19 cellular contexts compared by ENCODE assay signal in genomic region chr4:105236917-105237311, GRCh38.
A peak's percentile ranks its signal among the peaks of the same experiment; 100 is the strongest.
DNase-seq lines count a peak whose midpoint lies in the region; ATAC-seq and TF ChIP-seq lines count a peak whose summit lies in the region.
"Had no signal": no experiment of that assay in that cellular context is flagged by ENCODE, and none has a peak within 500 bp of the region (broad histone marks: within the 10 kb centered on the region; RNA-seq: fewer than 3 reads in every experiment).

No MANE protein-coding gene starts in this region.

- intact Hi-C loops in mammary epithelial cell (cut with micrococcal nuclease) (no loop called here), left ventricle myocardium superior (cut with micrococcal nuclease) (no loop called here)

- H3K4me2 ChIP-seq in mammary epithelial cell (ENCODE audit: insufficient read depth, low read depth, low read length), result no peak overlapping the region

- peak overlapping the region in 6 of 8 donors; percentile 39 to 73 (median 63) for H3K4me3 Mint-ChIP-seq in naive B cell
- H3K4me3 Mint-ChIP-seq: activated naive CD4-positive, alpha-beta T cell treated with anti-CD3 and anti-CD28 coated beads for 36 hours; CD14-positive monocyte; nephron progenitor cell had no signal

- peaks cover 9% of the 10 kb centered on the region for H3K36me3 ChIP-seq in mammary epithelial cell (ENCODE audit: insufficient read depth, low read length)

- WGBS in mammary epithelial cell (ENCODE audit: low coverage, missing lambda C conversion rate), result 100% methylated on average over 2 of the region's 2 CpGs

- ATAC-seq in GM19035 (IDR thresholded peaks at IDR 0.05; ENCODE audit: unreplicated experiment), result peak; percentile 35
- peak; percentile 33 for ATAC-seq in HG02588 (IDR thresholded peaks at IDR 0.05; ENCODE audit: unreplicated experiment)
- ATAC-seq in HG03175 (IDR thresholded peaks at IDR 0.05; ENCODE audit: unreplicated experiment), result peak; percentile 42
- ATAC-seq in naive B cell (ENCODE audit: low read depth in 2 of 2), result peak in 1 of 2 donors; percentile 11
- no peak for ATAC-seq in left ventricle myocardium superior
- ATAC-seq: left cardiac atrium had no signal

- H3K27me3 ChIP-seq in mammary epithelial cell (ENCODE audit: insufficient read depth, low read length), result no peaks in the 10 kb centered on the region
- H3K27me3 ChIP-seq: cardiac muscle cell, suprapubic skin had no signal

- DNase-seq in naive B cell, result no peak
- no peak for DNase-seq in central memory CD4-positive, alpha-beta T cell
- DNase-seq in anterior cingulate cortex (lab: John Stamatoyannopoulos, UW), result no peak
- no peak for DNase-seq in mammary epithelial cell
- DNase-seq in left ventricle myocardium superior, result no peak
- DNase-seq: activated naive CD4-positive, alpha-beta T cell treated with anti-CD3 and anti-CD28 coated beads for 36 hours; IMR-90; left cardiac atrium; NCI-H1417 treated with DMSO at 0.1 percent for 48 hours; NCI-H774; nephron progenitor cell; Right ventricle myocardium superior; T-helper 9 cell had no signal

- H3K4me1 ChIP-seq in mammary epithelial cell (ENCODE audit: insufficient read depth, low read length), result no peaks in the 10 kb centered on the region
- H3K4me1 ChIP-seq: suprapubic skin had no signal

- no peak overlapping the region for H2AFZ ChIP-seq in mammary epithelial cell (ENCODE audit: low read depth, low read length)

- H3K9ac ChIP-seq in mammary epithelial cell (ENCODE audit: insufficient read depth, low read length), result no peak overlapping the region

- peak overlapping the region in 3 of 6 donors; percentile 73 to 88 (median 87) for H3K27ac Mint-ChIP-seq in naive B cell
- H3K27ac Mint-ChIP-seq: activated naive CD4-positive, alpha-beta T cell treated with anti-CD3 and anti-CD28 coated beads for 36 hours; nephron progenitor cell had no signal

- H3K36me3 Mint-ChIP-seq in naive B cell, result peaks cover 33 to 34% of the 10 kb centered on the region in 2 donors

- H4K20me1 ChIP-seq in mammary epithelial cell (ENCODE audit: insufficient read depth, low read length), result no peaks in the 10 kb centered on the region

- CTCF ChIA-PET in mammary epithelial cell (lab: Charles Lee; ENCODE audit: low non-redundant PET), result no interaction called here

- no peaks in the 10 kb centered on the region for H3K9me3 ChIP-seq in mammary epithelial cell (replicated peaks; ENCODE audit: insufficient read depth, low read length)
- H3K9me3 ChIP-seq: suprapubic skin had no signal

- in situ Hi-C loops in mammary epithelial cell (cut with MboI; ENCODE audit: low sequenced_read_pairs in 2 of 2), result no loop called here

- no TSS peak for BruUV-seq in mammary epithelial cell (replicated peaks; lab: Mats Ljungman, UMichigan)

- H3K9me3 Mint-ChIP-seq in naive B cell, result peaks cover 0 to 4% (median 0%) of the 10 kb centered on the region in 7 donors
- H3K9me3 Mint-ChIP-seq: activated naive CD4-positive, alpha-beta T cell treated with anti-CD3 and anti-CD28 coated beads for 36 hours; CD14-positive monocyte; nephron progenitor cell had no signal

- peaks cover 6% of the 10 kb centered on the region for H3K79me2 ChIP-seq in mammary epithelial cell (ENCODE audit: insufficient read depth, low read length)

- H3K27ac ChIP-seq in mammary epithelial cell (ENCODE audit: insufficient read depth, low read depth, low read length), result no peak overlapping the region
- H3K27ac ChIP-seq: cardiac muscle cell, suprapubic skin had no signal

- H3K4me1 Mint-ChIP-seq in naive B cell, result peaks cover 43 to 53% (median 44%) of the 10 kb centered on the region in 3 donors
- H3K4me1 Mint-ChIP-seq: nephron progenitor cell had no signal

- no peaks in the 10 kb centered on the region for H3K27me3 Mint-ChIP-seq in naive B cell

- no peak for TF ChIP-seq CTCF in mammary epithelial cell (conservative IDR thresholded peaks at IDR 0.05 in 1 of 2, IDR thresholded peaks at IDR 0.05 in 1 of 2; ENCODE audit: extremely low read depth in 1 of 2, insufficient read depth in 1 of 2, low read depth in 1 of 2, low read length in 2 of 2)

- H3K4me3 ChIP-seq in mammary epithelial cell (replicated peaks in 1 of 3; ENCODE audit: insufficient read depth in 1 of 3, low read depth in 2 of 3, low read length in 3 of 3), result no peak overlapping the region
- H3K4me3 ChIP-seq: cardiac muscle cell, suprapubic skin had no signal

- dilution Hi-C loops in mammary epithelial cell (cut with HindIII; ENCODE audit: low sequenced_read_pairs), result no loop called here
